9 cellular contexts compared by ENCODE assay signal in the genomic region with DNA sequence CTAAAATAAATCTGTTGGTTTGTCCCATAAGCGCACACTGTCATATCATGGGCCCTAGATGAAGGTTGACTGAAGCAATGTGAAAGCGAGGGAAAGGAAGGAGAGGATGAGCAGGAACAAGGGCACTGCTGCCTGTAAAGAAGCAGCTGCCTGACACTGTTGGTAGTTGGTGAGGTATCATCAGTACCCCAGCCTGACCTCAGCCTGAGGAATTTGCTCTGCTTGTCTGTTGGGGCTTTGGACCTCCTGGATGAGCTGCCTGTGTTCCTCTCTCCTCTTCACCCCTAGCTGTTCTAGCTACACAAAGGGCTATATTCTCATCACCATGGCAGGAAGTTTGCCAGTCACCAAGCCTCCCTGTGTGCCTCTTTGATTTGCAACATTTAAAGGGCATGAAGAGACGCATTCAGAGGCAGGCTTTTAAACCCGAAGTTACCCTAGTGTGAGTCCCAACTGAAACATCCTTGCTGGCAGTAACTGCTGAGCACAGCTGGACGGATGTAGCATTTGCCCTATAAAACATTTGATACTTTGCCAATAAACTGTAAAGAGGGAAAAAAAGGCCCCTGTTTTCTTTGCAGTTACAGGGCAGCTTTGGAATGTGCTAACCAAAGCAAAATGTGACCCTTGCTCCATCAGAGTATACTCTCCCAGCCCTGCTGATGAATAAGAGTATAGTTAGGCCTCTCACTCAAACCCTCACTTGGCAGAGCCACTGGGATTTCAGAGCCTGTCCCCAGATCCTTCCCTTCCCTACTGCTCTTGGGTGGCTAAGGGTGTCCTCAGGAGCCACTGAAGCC. TPM values are rescaled to one million over a fixed set of nuclear protein-coding genes. Genes with fewer than 3 reads are reported as not detected.
DNase-seq lines count a peak whose midpoint lies in the region; ATAC-seq, FAIRE-seq and TF ChIP-seq lines count a peak whose summit lies in the region.
"Had no signal": no experiment of that assay in that cellular context is flagged by ENCODE, and none has a peak within 500 bp of the region (broad histone marks: within the 10 kb centered on the region; RNA-seq: fewer than 3 reads in every experiment).

No MANE protein-coding gene starts in this region.

- H3K9me2 ChIP-seq in GM23248 (ENCODE audit: insufficient read depth), result no peaks in the 10 kb centered on the region

- H3F3A ChIP-seq in GM23248 (ENCODE audit: insufficient read depth), result peaks cover 21% of the 10 kb centered on the region

- no peak overlapping the region for H3K9ac ChIP-seq in GM23248

- H3K27me3 ChIP-seq in GM23248 (replicated peaks; ENCODE audit: insufficient read depth) (no peaks in the 10 kb centered on the region), kidney epithelial cell (ENCODE audit: control insufficient read depth, insufficient read depth, low read length) (no peaks in the 10 kb centered on the region), small intestine (ENCODE audit: control insufficient read depth in 2 of 2, insufficient read depth in 2 of 2, low read length in 2 of 2) (no peaks in the 10 kb centered on the region), H7 (ENCODE audit: control insufficient read depth, insufficient read depth, low read length) (no peaks in the 10 kb centered on the region), ascending aorta (no peaks in the 10 kb centered on the region)

- no peak for FAIRE-seq in small intestine (lab: Jason Lieb, UNC)
- FAIRE-seq: GM18507 had no signal

- DNase-seq in GM23248 (peak; percentile 93), astrocyte of the hippocampus (ENCODE audit: low read depth, low spot score) (peak; percentile 80), kidney epithelial cell (ENCODE audit: low read depth) (peak; percentile 64), small intestine (peak; percentile 64), H7 (no peak), ascending aorta (ENCODE audit: low spot score in 2 of 2) (no peak), NCI-H524 (lab: John Stamatoyannopoulos, UW) (no peak)

- H3K4me1 ChIP-seq in GM23248 (ENCODE audit: insufficient read depth), result peaks cover 21% of the 10 kb centered on the region
- H3K4me1 ChIP-seq in small intestine (ENCODE audit: control insufficient read depth in 2 of 2, insufficient read depth in 1 of 2, low read depth in 1 of 2, low read length in 1 of 2), result peaks cover 0 to 8% of the 10 kb centered on the region in 2 donors
- peaks cover 0 to 3% of the 10 kb centered on the region in 2 donors for H3K4me1 ChIP-seq in ascending aorta

- no peaks in the 10 kb centered on the region for H3K9me3 ChIP-seq in GM23248 (ENCODE audit: low read depth)
- H3K9me3 ChIP-seq in small intestine (ENCODE audit: control insufficient read depth, low read depth), result no peaks in the 10 kb centered on the region
- no peaks in the 10 kb centered on the region for H3K9me3 ChIP-seq in ascending aorta

- no peaks in the 10 kb centered on the region for H3K36me3 ChIP-seq in GM23248 (ENCODE audit: low read depth)
- H3K36me3 ChIP-seq in kidney epithelial cell (ENCODE audit: control insufficient read depth, insufficient read depth, low read length), result no peaks in the 10 kb centered on the region
- H3K36me3 ChIP-seq in small intestine (ENCODE audit: control insufficient read depth in 2 of 2, insufficient read depth in 2 of 2, low read length in 2 of 2), result no peaks in the 10 kb centered on the region
- H3K36me3 ChIP-seq in H7 (replicated peaks; ENCODE audit: control insufficient read depth, insufficient read depth, low read length), result no peaks in the 10 kb centered on the region
- H3K36me3 ChIP-seq in ascending aorta, result no peaks in the 10 kb centered on the region

- peak overlapping the region; percentile 60 for H3K27ac ChIP-seq in GM23248
- H3K27ac ChIP-seq in small intestine (ENCODE audit: low read depth in 1 of 2, low read length in 1 of 2), result peak overlapping the region; percentile 9 to 58
- no peak overlapping the region for H3K27ac ChIP-seq in ascending aorta

- no peak overlapping the region for H2AFZ ChIP-seq in GM23248

- peak overlapping the region; percentile 47 for H3K4me2 ChIP-seq in GM23248 (ENCODE audit: unreplicated experiment)

- no peaks in the 10 kb centered on the region for H3K79me2 ChIP-seq in GM23248 (ENCODE audit: insufficient read depth)

- in situ Hi-C loops in GM23248 (cut with MboI), result no loop called here

- WGBS in GM23248 (ENCODE audit: low coverage in 1 of 2, low lambda C conversion rate in 2 of 2, missing lambda C conversion rate in 2 of 2), 2 experiments, result 37% methylated on average over 5 of the region's 5 CpGs
- WGBS in small intestine, 3 donors, result 43 to 57% (median 47%) methylated on average over 5 of the region's 5 CpGs

- no peak for ATAC-seq in HG03159 (IDR thresholded peaks at IDR 0.05; ENCODE audit: unreplicated experiment)

- intact Hi-C loops in ascending aorta (cut with DNase I), result no loop called here

- H4K20me1 ChIP-seq in GM23248 (ENCODE audit: insufficient read depth), result no peaks in the 10 kb centered on the region

- H3K4me3 ChIP-seq in GM23248 (no peak overlapping the region), kidney epithelial cell (ENCODE audit: low read depth, low read length) (no peak overlapping the region), small intestine (ENCODE audit: low read depth in 1 of 2, low read length in 2 of 2) (no peak overlapping the region), H7 (ENCODE audit: insufficient read depth, low read depth, low read length) (no peak overlapping the region), ascending aorta (no peak overlapping the region)

- TF ChIP-seq CTCF in kidney epithelial cell (IDR thresholded peaks at IDR 0.05; ENCODE audit: insufficient read depth, low read length, poor library complexity, severe bottlenecking) (no peak), ascending aorta (IDR thresholded peaks at IDR 0.05) (no peak)

RNA-seq across cellular contexts. Expression of gene SPATA6, which starts 22.2 kb away (rescaled TPM):
- total RNA-seq in GM23248 (2014; rRNA removed; shearing (Covaris generic)), result 1.4 and 1.6 TPM in 2 replicates
- polyA plus RNA-seq in GM23248 (2016; fragmentation: Nextera tagmentation; extraction: Ambion mirVana) (3.6 and 5.1 TPM in 2 replicates), small intestine (1 to 10 TPM; 2.5 to 3.6 (median 2.7) TPM)
- total RNA-seq in kidney epithelial cell (4.6 and 5.0 TPM in 2 replicates), ascending aorta (4.2 TPM)
- total RNA-seq in H7 (2014; rRNA removed; shearing (Covaris generic)), result 25.9 and 28.3 TPM in 2 replicates

Comparison
In these comparisons a context has a peak if more than half of its experiments do, and no peak if none do; other contexts are left out.
1. DNase-seq: peak in GM23248 (single experiment), astrocyte of the hippocampus (single experiment), kidney epithelial cell (single experiment) and small intestine (single experiment); none in H7 (single experiment), ascending aorta (0 of 2) and NCI-H524 (0 of 2).
2. H3K27ac ChIP-seq: peak in GM23248 (single experiment) and small intestine (2 of 2); none in ascending aorta (0 of 2).